In the genomic region with DNA sequence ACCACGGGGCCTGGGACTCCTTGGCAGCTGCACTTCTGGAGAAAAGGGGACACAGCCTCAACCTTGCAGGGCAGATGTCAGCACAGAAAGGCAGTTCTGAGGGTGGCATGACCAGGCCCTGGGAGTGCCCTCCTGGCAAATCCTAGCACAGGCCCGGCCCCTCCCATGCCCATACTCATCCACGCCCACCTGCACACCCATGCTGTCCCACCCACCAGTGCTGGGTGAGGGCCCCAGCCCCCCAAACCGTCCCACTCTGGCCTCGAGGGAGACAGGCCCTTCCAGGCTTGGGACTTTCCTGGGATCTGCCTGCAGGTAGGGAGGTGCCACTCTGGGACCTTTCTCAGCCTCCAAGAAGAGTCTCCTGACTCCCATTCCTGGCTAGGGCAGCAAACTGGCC, we compare ENCODE assay signal across 35 cellular contexts. TPM values are rescaled to one million over a fixed set of nuclear protein-coding genes. Genes with fewer than 3 reads are reported as not detected.
"Had no signal": no experiment of that assay in that cellular context is flagged by ENCODE, and none has a peak within 500 bp of the region (broad histone marks: within the 10 kb centered on the region; RNA-seq: fewer than 3 reads in every experiment).

No MANE protein-coding gene starts in this region.

- H3K4me2 ChIP-seq: neural progenitor cell had no signal

- H3K4me1 Mint-ChIP-seq: activated CD4-positive, alpha-beta T cell treated with anti-CD3 and anti-CD28 coated beads for 36 hours; activated naive CD8-positive, alpha-beta T cell treated with anti-CD3 and anti-CD28 coated beads for 36 hours had no signal

- DNase-seq: activated CD4-positive, alpha-beta T cell treated with anti-CD3 and anti-CD28 coated beads for 36 hours; activated CD4-positive, alpha-beta T cell treated with anti-CD3 and anti-CD28 coated beads, Interleukin-2, amount 50 U/mL, for 4 hours; activated CD4-positive, CD25-positive, alpha-beta regulatory T cell; activated CD8-positive, alpha-beta memory T cell treated with anti-CD3 and anti-CD28 coated beads for 24 hours; activated effector memory CD4-positive, alpha-beta T cell treated with anti-CD3 and anti-CD28 coated beads, Interleukin-2, amount 50 U/mL, for 16 hours; activated naive CD4-positive, alpha-beta T cell treated with anti-CD3 and anti-CD28 coated beads for 36 hours; activated naive CD8-positive, alpha-beta T cell treated with anti-CD3 and anti-CD28 coated beads for 36 hours; cerebellar nuclear complex; colonic mucosa; effector memory CD4-positive, alpha-beta T cell; erythroblast; gastrocnemius medialis; head of caudate nucleus; hypothalamus; immature natural killer cell; kidney; left colon; midbrain; naive thymus-derived CD4-positive, alpha-beta T cell; right cardiac atrium; spleen; stimulated activated naive CD4-positive, alpha-beta T cell treated with Interleukin-2 at 50 U/mL for 16 hours; T-cell had no signal

- H3K36me3 Mint-ChIP-seq: activated naive CD8-positive, alpha-beta T cell treated with anti-CD3 and anti-CD28 coated beads for 36 hours; immature natural killer cell; neural progenitor cell had no signal

- H3K9ac ChIP-seq: neural progenitor cell had no signal

- H3K27ac ChIP-seq: adrenal gland, cardiac muscle cell, colonic mucosa, neural progenitor cell, spleen had no signal

- FAIRE-seq: kidney had no signal

- H3K27me3 ChIP-seq: adrenal gland, ascending aorta, colonic mucosa, gastrocnemius medialis, tibial nerve had no signal

- H3K27ac Mint-ChIP-seq: activated CD4-positive, alpha-beta T cell treated with anti-CD3 and anti-CD28 coated beads for 36 hours; activated naive CD4-positive, alpha-beta T cell treated with anti-CD3 and anti-CD28 coated beads for 36 hours; activated naive CD8-positive, alpha-beta T cell treated with anti-CD3 and anti-CD28 coated beads for 36 hours; immature natural killer cell; naive thymus-derived CD4-positive, alpha-beta T cell; T-cell; T-helper 2 cell treated with Interferon-gamma antibody and Interleukin-4, amounts not matched to agents 5 μg/mL and 100 μg/mL, for 36 hours had no signal

- H3K4me3 Mint-ChIP-seq: activated CD4-positive, alpha-beta T cell treated with anti-CD3 and anti-CD28 coated beads for 36 hours; activated naive CD4-positive, alpha-beta T cell treated with anti-CD3 and anti-CD28 coated beads for 36 hours; activated naive CD8-positive, alpha-beta T cell treated with anti-CD3 and anti-CD28 coated beads for 36 hours; immature natural killer cell; naive thymus-derived CD4-positive, alpha-beta T cell; T-cell; T-helper 2 cell treated with Interferon-gamma antibody and Interleukin-4, amounts not matched to agents 5 μg/mL and 100 μg/mL, for 36 hours had no signal

- H3K4me3 ChIP-seq: adrenal gland, ascending aorta, cardiac muscle cell, colonic mucosa, gastrocnemius medialis, neural progenitor cell, spleen, tibial nerve had no signal

- H3K27me3 Mint-ChIP-seq: activated CD4-positive, alpha-beta T cell treated with anti-CD3 and anti-CD28 coated beads for 36 hours; activated naive CD8-positive, alpha-beta T cell treated with anti-CD3 and anti-CD28 coated beads for 36 hours; brain; naive thymus-derived CD4-positive, alpha-beta T cell; T-cell had no signal

- H3K36me3 ChIP-seq: adrenal gland, cardiac muscle cell, colonic mucosa, gastrocnemius medialis, neural progenitor cell had no signal

- H2AFZ ChIP-seq: neural progenitor cell had no signal

- H3K9me3 Mint-ChIP-seq: activated naive CD4-positive, alpha-beta T cell treated with anti-CD3 and anti-CD28 coated beads for 36 hours; activated naive CD8-positive, alpha-beta T cell treated with anti-CD3 and anti-CD28 coated beads for 36 hours; brain; immature natural killer cell; naive thymus-derived CD4-positive, alpha-beta T cell; neural progenitor cell; T-cell; T-helper 2 cell treated with Interferon-gamma antibody and Interleukin-4, amounts not matched to agents 5 μg/mL and 100 μg/mL, for 36 hours had no signal

- H3K9me3 ChIP-seq: adrenal gland, ascending aorta, colonic mucosa, gastrocnemius medialis, spleen, tibial nerve had no signal

RNA-seq across cellular contexts. Expression of gene KRTAP5-1, which starts 23.1 kb away (rescaled TPM):
- total RNA-seq: activated CD4-positive, alpha-beta T cell treated with anti-CD3 and anti-CD28 coated beads for 36 hours; activated naive CD4-positive, alpha-beta T cell treated with anti-CD3 and anti-CD28 coated beads for 36 hours; activated naive CD8-positive, alpha-beta T cell treated with anti-CD3 and anti-CD28 coated beads for 36 hours; adrenal gland; ascending aorta; cardiac muscle cell; colonic mucosa; dermis microvascular lymphatic vessel endothelial cell; gastrocnemius medialis; kidney; left colon; liver; naive thymus-derived CD4-positive, alpha-beta T cell; omental fat pad; right cardiac atrium; spleen; T-cell; temporal lobe; tibial nerve; urinary bladder had no signal
- polyA plus RNA-seq: cardiac muscle cell; immature natural killer cell; liver; naive thymus-derived CD4-positive, alpha-beta T cell; right cardiac atrium; spleen; urinary bladder had no signal

RNA-seq across cellular contexts. Expression of gene KRTAP5-2, which starts 36.1 kb away (rescaled TPM):
- total RNA-seq: activated CD4-positive, alpha-beta T cell treated with anti-CD3 and anti-CD28 coated beads for 36 hours; activated naive CD4-positive, alpha-beta T cell treated with anti-CD3 and anti-CD28 coated beads for 36 hours; activated naive CD8-positive, alpha-beta T cell treated with anti-CD3 and anti-CD28 coated beads for 36 hours; adrenal gland; ascending aorta; cardiac muscle cell; colonic mucosa; dermis microvascular lymphatic vessel endothelial cell; gastrocnemius medialis; kidney; left colon; liver; naive thymus-derived CD4-positive, alpha-beta T cell; omental fat pad; right cardiac atrium; spleen; T-cell; temporal lobe; tibial nerve; urinary bladder had no signal
- polyA plus RNA-seq: adrenal gland; cardiac muscle cell; immature natural killer cell; naive thymus-derived CD4-positive, alpha-beta T cell; right cardiac atrium; spleen; urinary bladder had no signal

RNA-seq across cellular contexts. Expression of gene KRTAP5-3, which starts 46.3 kb away (rescaled TPM):
- total RNA-seq: activated CD4-positive, alpha-beta T cell treated with anti-CD3 and anti-CD28 coated beads for 36 hours; activated naive CD4-positive, alpha-beta T cell treated with anti-CD3 and anti-CD28 coated beads for 36 hours; activated naive CD8-positive, alpha-beta T cell treated with anti-CD3 and anti-CD28 coated beads for 36 hours; adrenal gland; ascending aorta; cardiac muscle cell; colonic mucosa; dermis microvascular lymphatic vessel endothelial cell; gastrocnemius medialis; kidney; left colon; liver; naive thymus-derived CD4-positive, alpha-beta T cell; omental fat pad; right cardiac atrium; spleen; T-cell; temporal lobe; tibial nerve; urinary bladder had no signal
- polyA plus RNA-seq: adrenal gland; cardiac muscle cell; immature natural killer cell; liver; naive thymus-derived CD4-positive, alpha-beta T cell; right cardiac atrium; spleen; urinary bladder had no signal

RNA-seq across cellular contexts. Expression of gene KRTAP5-4, which starts 60.0 kb away (rescaled TPM):
- total RNA-seq: activated CD4-positive, alpha-beta T cell treated with anti-CD3 and anti-CD28 coated beads for 36 hours; activated naive CD4-positive, alpha-beta T cell treated with anti-CD3 and anti-CD28 coated beads for 36 hours; activated naive CD8-positive, alpha-beta T cell treated with anti-CD3 and anti-CD28 coated beads for 36 hours; adrenal gland; ascending aorta; cardiac muscle cell; colonic mucosa; dermis microvascular lymphatic vessel endothelial cell; gastrocnemius medialis; kidney; left colon; liver; naive thymus-derived CD4-positive, alpha-beta T cell; omental fat pad; right cardiac atrium; spleen; T-cell; tibial nerve; urinary bladder had no signal
- polyA plus RNA-seq: adrenal gland; cardiac muscle cell; immature natural killer cell; liver; naive thymus-derived CD4-positive, alpha-beta T cell; right cardiac atrium; spleen; urinary bladder had no signal
